Comparison of ENCODE assay signal across 15 cellular contexts in genomic region chr11:5703741-5704536, GRCh38. TPM values are rescaled to one million over a fixed set of nuclear protein-coding genes. Genes with fewer than 3 reads are reported as not detected.
DNase-seq lines count a peak whose midpoint lies in the region; ATAC-seq lines count a peak whose summit lies in the region.
"Had no signal": no experiment of that assay in that cellular context is flagged by ENCODE, and none has a peak within 500 bp of the region (broad histone marks: within the 10 kb centered on the region; RNA-seq: fewer than 3 reads in every experiment).

No MANE protein-coding gene starts in this region.

- peaks cover 28% of the 10 kb centered on the region for H3K4me1 Mint-ChIP-seq in activated T-cell treated with anti-CD3 and anti-CD28 coated beads, Interleukin-2, amount 50 U/mL, for 72 hours (ENCODE audit: low read depth)
- H3K4me1 Mint-ChIP-seq in stimulated activated memory B cell treated with anti-CD40 and anti-IgM and Interleukin-4, amounts not matched to agents 10 μg/mL and 1 μg/mL and 100 μg/mL, for 72 hours = peaks cover 44% of the 10 kb centered on the region

- H3K36me3 Mint-ChIP-seq in activated T-cell treated with anti-CD3 and anti-CD28 coated beads, Interleukin-2, amount 50 U/mL, for 72 hours (ENCODE audit: insufficient read depth in 2 of 2) = peaks cover 7 to 28% of the 10 kb centered on the region in 2 donors
- peaks cover 43% of the 10 kb centered on the region for H3K36me3 Mint-ChIP-seq in stimulated activated memory B cell treated with anti-CD40 and anti-IgM and Interleukin-4, amounts not matched to agents 10 μg/mL and 1 μg/mL and 100 μg/mL, for 72 hours

- peak overlapping the region; percentile 89 for H3K27ac Mint-ChIP-seq in activated T-cell treated with anti-CD3 and anti-CD28 coated beads, Interleukin-2, amount 50 U/mL, for 72 hours
- H3K27ac Mint-ChIP-seq in stimulated activated memory B cell treated with anti-CD40 and anti-IgM and Interleukin-4, amounts not matched to agents 10 μg/mL and 1 μg/mL and 100 μg/mL, for 72 hours = peak overlapping the region; percentile 69

- no peak for DNase-seq in activated T-cell treated with anti-CD3 and anti-CD28 coated beads, Interleukin-2, amount 50 U/mL, for 72 hours
- no peak for DNase-seq in activated T-cell treated with anti-CD3 and anti-CD28 coated beads, Interleukin-2, amount 50 U/mL, for 48 hours
- no peak for DNase-seq in stimulated activated CD4-positive, alpha-beta T cell treated with anti-CD3 and anti-CD28 coated beads, Interleukin-12 subunit alpha, Interleukin-12 subunit beta, amount 100 ng/mL, for 4 hours
- no peak for DNase-seq in SK-N-DZ (ENCODE audit: low spot score)
- DNase-seq in activated CD4-positive, alpha-beta T cell treated with anti-CD3 and anti-CD28 coated beads, Interleukin-2, amount 50 U/mL, for 4 hours = no peak
- DNase-seq: caudate nucleus, islet precursor cell, NCI-H2029 treated with DMSO at 0.1 percent for 48 hours, substantia nigra had no signal

- ATAC-seq in activated T-cell treated with anti-CD3 and anti-CD28 coated beads, Interleukin-2, amount 50 U/mL, for 72 hours (replicated peaks in 1 of 2) = no peak
- ATAC-seq in HG02571 (IDR thresholded peaks at IDR 0.05; ENCODE audit: unreplicated experiment) = peak; percentile 75
- peak; percentile 83 for ATAC-seq in HG03432 (IDR thresholded peaks at IDR 0.05; ENCODE audit: unreplicated experiment)
- peak; percentile 50 for ATAC-seq in stimulated activated memory B cell treated with anti-CD40 and anti-IgM and Interleukin-4, amounts not matched to agents 10 μg/mL and 1 μg/mL and 100 μg/mL, for 72 hours
- ATAC-seq: A549, HepG2 had no signal

- peak overlapping the region in 1 of 2 donors; percentile 43 for H3K4me3 Mint-ChIP-seq in activated T-cell treated with anti-CD3 and anti-CD28 coated beads, Interleukin-2, amount 50 U/mL, for 72 hours
- peak overlapping the region; percentile 35 for H3K4me3 Mint-ChIP-seq in stimulated activated memory B cell treated with anti-CD40 and anti-IgM and Interleukin-4, amounts not matched to agents 10 μg/mL and 1 μg/mL and 100 μg/mL, for 72 hours

- H3K27me3 Mint-ChIP-seq in activated T-cell treated with anti-CD3 and anti-CD28 coated beads, Interleukin-2, amount 50 U/mL, for 72 hours (ENCODE audit: low read depth) = no peaks in the 10 kb centered on the region
- H3K27me3 Mint-ChIP-seq in stimulated activated memory B cell treated with anti-CD40 and anti-IgM and Interleukin-4, amounts not matched to agents 10 μg/mL and 1 μg/mL and 100 μg/mL, for 72 hours = no peaks in the 10 kb centered on the region

- H3K9me3 Mint-ChIP-seq in activated T-cell treated with anti-CD3 and anti-CD28 coated beads, Interleukin-2, amount 50 U/mL, for 72 hours = no peaks in the 10 kb centered on the region
- no peaks in the 10 kb centered on the region for H3K9me3 Mint-ChIP-seq in stimulated activated memory B cell treated with anti-CD40 and anti-IgM and Interleukin-4, amounts not matched to agents 10 μg/mL and 1 μg/mL and 100 μg/mL, for 72 hours

RNA-seq across cellular contexts. Expression of gene TRIM22, which starts 14.3 kb away (rescaled TPM):
- total RNA-seq in activated T-cell treated with anti-CD3 and anti-CD28 coated beads, Interleukin-2, amount 50 U/mL, for 72 hours = 100 to 1,000 TPM; 159 to 180 TPM
- 0.23 TPM in 1 of 2 replicates, not detected in the other for polyA plus RNA-seq in SK-N-DZ (2014; cell fraction: cytosol; rRNA removed)
- 0.07 TPM in 1 of 2 replicates, not detected in the other for polyA plus RNA-seq in SK-N-DZ (2014; cell fraction: nucleus; rRNA removed)

RNA-seq across cellular contexts. Expression of gene TRIM5, which starts 19.1 kb away (rescaled TPM):
- 10 to 100 TPM; 12.9 to 19.4 TPM for total RNA-seq in activated T-cell treated with anti-CD3 and anti-CD28 coated beads, Interleukin-2, amount 50 U/mL, for 72 hours
- 2.4 and 4.1 TPM in 2 replicates for polyA plus RNA-seq in SK-N-DZ (2014; cell fraction: cytosol; rRNA removed)
- 2.1 and 3.6 TPM in 2 replicates for polyA plus RNA-seq in SK-N-DZ (2014; cell fraction: nucleus; rRNA removed)

RNA-seq across cellular contexts. Expression of gene OR56B1, which starts 32.3 kb away (rescaled TPM):
- total RNA-seq in activated T-cell treated with anti-CD3 and anti-CD28 coated beads, Interleukin-2, amount 50 U/mL, for 72 hours = under 1 TPM; 0.24 to 0.56 TPM
- polyA plus RNA-seq in SK-N-DZ (2014; cell fraction: cytosol; rRNA removed) = not detected in 2 replicates
- not detected in 2 replicates for polyA plus RNA-seq in SK-N-DZ (2014; cell fraction: nucleus; rRNA removed)
- total RNA-seq: fibroblast of lung, HepG2 had no signal
- polyA plus RNA-seq: A549, fibroblast of lung, HepG2 had no signal

RNA-seq across cellular contexts. Expression of gene OR52N4, which starts 50.1 kb away (rescaled TPM):
- 1 to 10 TPM; 1.4 to 2.4 TPM for total RNA-seq in activated T-cell treated with anti-CD3 and anti-CD28 coated beads, Interleukin-2, amount 50 U/mL, for 72 hours
- polyA plus RNA-seq in SK-N-DZ (2014; cell fraction: cytosol; rRNA removed) = not detected in 2 replicates
- not detected in 2 replicates for polyA plus RNA-seq in SK-N-DZ (2014; cell fraction: nucleus; rRNA removed)
- polyA plus RNA-seq: A549 had no signal

Comparison
In these comparisons a context has a peak if more than half of its experiments do, and no peak if none do; other contexts are left out.
1. ATAC-seq: peak in HG02571 (single experiment), HG03432 (single experiment) and stimulated activated memory B cell treated with anti-CD40 and anti-IgM and Interleukin-4, amounts not matched to agents 10 μg/mL and 1 μg/mL and 100 μg/mL, for 72 hours (single experiment); none in activated T-cell treated with anti-CD3 and anti-CD28 coated beads, Interleukin-2, amount 50 U/mL, for 72 hours (0 of 2).